ENCODE assay signal across 8 cellular contexts in the genomic region with DNA sequence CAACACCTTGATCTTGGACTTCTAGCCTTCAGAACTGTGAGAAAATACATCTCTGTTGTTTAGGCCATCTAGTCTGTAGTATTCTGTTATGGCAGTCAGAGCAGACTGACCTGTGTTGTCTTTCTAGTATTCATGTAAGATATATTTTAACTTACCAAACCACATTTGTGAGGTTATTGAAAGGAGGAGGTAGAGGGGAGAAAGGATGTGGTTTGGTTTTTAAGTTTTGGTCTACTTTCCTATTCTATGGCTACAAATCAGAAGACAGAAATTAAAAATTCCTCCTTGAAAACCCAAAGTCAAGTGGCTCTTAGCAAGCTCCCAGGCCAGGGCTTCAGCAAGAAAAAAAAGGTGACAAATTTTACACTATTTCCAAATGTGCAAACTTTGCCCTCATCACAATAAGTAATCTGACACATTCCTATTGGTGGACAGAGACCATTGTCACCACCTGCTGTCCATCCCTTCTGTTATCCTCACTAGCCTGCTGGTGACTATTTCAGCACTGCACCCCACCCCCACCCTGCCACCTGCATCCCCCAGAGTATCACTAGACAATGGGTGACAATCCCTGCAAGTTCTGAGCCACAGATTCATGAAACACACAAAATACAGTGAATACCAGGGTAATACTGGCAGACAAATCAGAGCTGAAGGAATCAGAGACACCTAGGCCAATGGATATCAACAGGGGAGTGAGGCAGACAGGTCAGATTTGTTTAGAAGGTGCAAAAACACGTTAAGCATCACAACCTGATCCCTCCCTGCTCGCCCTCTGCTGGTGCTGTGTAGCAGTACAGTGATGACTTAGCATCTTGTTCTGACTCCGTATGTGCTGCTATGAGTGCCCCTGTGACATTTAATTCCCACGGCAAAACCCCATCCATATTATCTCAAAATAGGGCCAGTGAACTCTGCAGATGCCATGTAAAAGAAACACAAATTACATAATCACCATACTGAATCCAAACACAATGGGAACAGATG.
DNase-seq lines count a peak whose midpoint lies in the region; ATAC-seq and TF ChIP-seq lines count a peak whose summit lies in the region.

No MANE protein-coding gene starts in this region.

- H3K27ac Mint-ChIP-seq in chondrocyte (ENCODE audit: unreplicated experiment), result no peak overlapping the region

- H3K27me3 Mint-ChIP-seq in chondrocyte (ENCODE audit: low read depth), result no peaks in the 10 kb centered on the region

- no peak overlapping the region for H2AFZ ChIP-seq in neural cell (ENCODE audit: low read depth, low read length)

- no peak overlapping the region for H3K4me3 Mint-ChIP-seq in chondrocyte (ENCODE audit: unreplicated experiment)

- H4K20me1 ChIP-seq in neural cell (ENCODE audit: insufficient read depth), result no peaks in the 10 kb centered on the region

- no peak overlapping the region for H3K4me2 ChIP-seq in neural cell (ENCODE audit: low read length)

- no peaks in the 10 kb centered on the region for H3F3A ChIP-seq in neural cell (ENCODE audit: insufficient read depth, low read length, poor library complexity, severe bottlenecking)

- no peaks in the 10 kb centered on the region for H3K79me2 ChIP-seq in neural cell (replicated peaks; ENCODE audit: insufficient read depth, low read length)

- TF ChIP-seq EP300 in neural cell (conservative IDR thresholded peaks at IDR 0.05; ENCODE audit: poor library complexity, severe bottlenecking), result no peak

- DNase-seq in ELR (ENCODE audit: low read depth) (peak; percentile 38), HT-29 (ENCODE audit: low spot score) (peak; percentile 22), chondrocyte (ENCODE audit: low spot score) (no peak), epidermal melanocyte (ENCODE audit: insufficient read length, low spot score) (no peak)

- H3K4me3 ChIP-seq in WI38 (ENCODE audit: low read depth, low read length) (no peak overlapping the region), neural cell (ENCODE audit: low read length) (no peak overlapping the region)

- H3K9me3 Mint-ChIP-seq in chondrocyte (ENCODE audit: low read depth), result peaks cover 18% of the 10 kb centered on the region

- no peaks in the 10 kb centered on the region for H3K27me3 ChIP-seq in neural cell (ENCODE audit: insufficient read depth, low read depth, low read length)

- peaks cover 48% of the 10 kb centered on the region for H3K36me3 Mint-ChIP-seq in chondrocyte (ENCODE audit: low read depth)

- peak; percentile 56 for TF ChIP-seq CTCF in WI38 (IDR thresholded peaks at IDR 0.05; ENCODE audit: low read depth, low read length)
- peak; percentile 70 for TF ChIP-seq CTCF in chondrocyte (IDR thresholded peaks at IDR 0.05)
- TF ChIP-seq CTCF in neural cell (IDR thresholded peaks at IDR 0.05; ENCODE audit: poor library complexity, severe bottlenecking), result peak; percentile 52

- no peak overlapping the region for H3K27ac ChIP-seq in neural cell (ENCODE audit: low read length)

- no peaks in the 10 kb centered on the region for H3K9me2 ChIP-seq in neural cell (ENCODE audit: insufficient read depth, low read length)

- H3K4me1 Mint-ChIP-seq in chondrocyte (ENCODE audit: low read depth), result no peaks in the 10 kb centered on the region

- peaks cover 4% of the 10 kb centered on the region for H3K9me3 ChIP-seq in neural cell (ENCODE audit: low read length)

- no peak overlapping the region for H3K9ac ChIP-seq in neural cell (ENCODE audit: low read length)

- peak; percentile 79 for ATAC-seq in GM21367 (IDR thresholded peaks at IDR 0.05; ENCODE audit: unreplicated experiment)
- no peak for ATAC-seq in GM19023 (IDR thresholded peaks at IDR 0.05; ENCODE audit: unreplicated experiment)

- peaks cover 11% of the 10 kb centered on the region for H3K36me3 ChIP-seq in neural cell (ENCODE audit: insufficient read depth, low read length)

- TF ChIP-seq RAD21 in neural cell (conservative IDR thresholded peaks at IDR 0.05), result peak; percentile 29

TF ChIP-seq in neural cell, 6 proteins besides CTCF, POLR2A, EP300 and RAD21:
- TF ChIP-seq POLR2AphosphoS5 (IDR thresholded peaks at IDR 0.05), result no peak
- no peak for TF ChIP-seq MXI1 (conservative IDR thresholded peaks at IDR 0.05; ENCODE audit: poor library complexity, severe bottlenecking)
- TF ChIP-seq EZH2 (IDR thresholded peaks at IDR 0.05; ENCODE audit: borderline replicate concordance, insufficient read depth, low read length, poor library complexity, severe bottlenecking), result no peak
- TF ChIP-seq SMC3 (conservative IDR thresholded peaks at IDR 0.05; ENCODE audit: poor library complexity), result peak; percentile 64
- no peak for TF ChIP-seq TAF1 (IDR thresholded peaks at IDR 0.05; ENCODE audit: low read depth)
- TF ChIP-seq, protein P1, sequence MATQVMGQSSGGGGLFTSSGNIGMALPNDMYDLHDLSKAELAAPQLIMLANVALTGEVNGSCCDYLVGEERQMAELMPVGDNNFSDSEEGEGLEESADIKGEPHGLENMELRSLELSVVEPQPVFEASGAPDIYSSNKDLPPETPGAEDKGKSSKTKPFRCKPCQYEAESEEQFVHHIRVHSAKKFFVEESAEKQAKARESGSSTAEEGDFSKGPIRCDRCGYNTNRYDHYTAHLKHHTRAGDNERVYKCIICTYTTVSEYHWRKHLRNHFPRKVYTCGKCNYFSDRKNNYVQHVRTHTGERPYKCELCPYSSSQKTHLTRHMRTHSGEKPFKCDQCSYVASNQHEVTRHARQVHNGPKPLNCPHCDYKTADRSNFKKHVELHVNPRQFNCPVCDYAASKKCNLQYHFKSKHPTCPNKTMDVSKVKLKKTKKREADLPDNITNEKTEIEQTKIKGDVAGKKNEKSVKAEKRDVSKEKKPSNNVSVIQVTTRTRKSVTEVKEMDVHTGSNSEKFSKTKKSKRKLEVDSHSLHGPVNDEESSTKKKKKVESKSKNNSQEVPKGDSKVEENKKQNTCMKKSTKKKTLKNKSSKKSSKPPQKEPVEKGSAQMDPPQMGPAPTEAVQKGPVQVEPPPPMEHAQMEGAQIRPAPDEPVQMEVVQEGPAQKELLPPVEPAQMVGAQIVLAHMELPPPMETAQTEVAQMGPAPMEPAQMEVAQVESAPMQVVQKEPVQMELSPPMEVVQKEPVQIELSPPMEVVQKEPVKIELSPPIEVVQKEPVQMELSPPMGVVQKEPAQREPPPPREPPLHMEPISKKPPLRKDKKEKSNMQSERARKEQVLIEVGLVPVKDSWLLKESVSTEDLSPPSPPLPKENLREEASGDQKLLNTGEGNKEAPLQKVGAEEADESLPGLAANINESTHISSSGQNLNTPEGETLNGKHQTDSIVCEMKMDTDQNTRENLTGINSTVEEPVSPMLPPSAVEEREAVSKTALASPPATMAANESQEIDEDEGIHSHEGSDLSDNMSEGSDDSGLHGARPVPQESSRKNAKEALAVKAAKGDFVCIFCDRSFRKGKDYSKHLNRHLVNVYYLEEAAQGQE (IDR thresholded peaks at IDR 0.05; ENCODE audit: borderline replicate concordance), result no peak

Comparison
In these comparisons a context has a peak if more than half of its experiments do, and no peak if none do; other contexts are left out.
1. DNase-seq: peak in ELR (single experiment) and HT-29 (single experiment); none in chondrocyte (single experiment) and epidermal melanocyte (single experiment).
2. Peak in every context shown above with its lines, with median percentiles within 50 percentile points of each other: CTCF ChIP-seq.